In genomic region chr10:47775361-47776231, GRCh38 we compare ENCODE assay signal across 9 cellular contexts. TPM values are rescaled to one million over a fixed set of nuclear protein-coding genes. Genes with fewer than 3 reads are reported as not detected.
DNase-seq lines count a peak whose midpoint lies in the region; ATAC-seq and TF ChIP-seq lines count a peak whose summit lies in the region.
"Not testable (repeated sequence)": the region's sequence is repeated elsewhere in the genome, so short reads cannot be mapped to it uniquely, and the experiment has no call there.
"Had no signal": no experiment of that assay in that cellular context is flagged by ENCODE, and none has a peak within 500 bp of the region (broad histone marks: within the 10 kb centered on the region; RNA-seq: fewer than 3 reads in every experiment).

No MANE protein-coding gene starts in this region.

- CTCF ChIA-PET in PC-3 (lab: Charles Lee) = not testable (repeated sequence)

- not testable (repeated sequence) for H3K9me3 ChIP-seq in BE2C; PC-3 (ENCODE audit: low read length); esophagus muscularis mucosa

- H3K4me1 ChIP-seq in BE2C; PC-3 (ENCODE audit: insufficient read depth, low read length); esophagus muscularis mucosa: not testable (repeated sequence)

- H3K4me2 ChIP-seq in PC-3 (ENCODE audit: low read length) = not testable (repeated sequence)

- not testable (repeated sequence) for H3F3A ChIP-seq in PC-3 (ENCODE audit: low read length, unreplicated experiment)

- not testable (repeated sequence) for H3K4me3 Mint-ChIP-seq in activated naive CD8-positive, alpha-beta T cell treated with anti-CD3 and anti-CD28 coated beads for 36 hours

- not testable (repeated sequence) for H3K36me3 ChIP-seq in BE2C; PC-3 (ENCODE audit: low read depth, low read length); esophagus muscularis mucosa

- H3K27me3 Mint-ChIP-seq in activated naive CD8-positive, alpha-beta T cell treated with anti-CD3 and anti-CD28 coated beads for 36 hours = not testable (repeated sequence)

- POLR2A ChIA-PET in PC-3 (lab: Charles Lee; ENCODE audit: unreplicated experiment) = not testable (repeated sequence)

- not testable (repeated sequence) for H3K27ac ChIP-seq in PC-3 (ENCODE audit: low read length); esophagus muscularis mucosa (replicated peaks in 1 of 4)

- H3K36me3 Mint-ChIP-seq in activated naive CD8-positive, alpha-beta T cell treated with anti-CD3 and anti-CD28 coated beads for 36 hours = not testable (repeated sequence)

- H3K27ac Mint-ChIP-seq in activated naive CD8-positive, alpha-beta T cell treated with anti-CD3 and anti-CD28 coated beads for 36 hours = not testable (repeated sequence)

- WGBS in esophagus muscularis mucosa = 28% methylated on average over 4 of the region's 6 CpGs

- not testable (repeated sequence) for H4K20me1 ChIP-seq in PC-3 (ENCODE audit: low read length)

- ATAC-seq in GM21367 (IDR thresholded peaks at IDR 0.05; ENCODE audit: unreplicated experiment) = peak; percentile 71
- ATAC-seq in PC-3 = peak; percentile 95
- peak; percentile 98 for ATAC-seq in left lobe of liver
- peak; percentile 79 for ATAC-seq in sciatic nerve

- not testable (repeated sequence) for TF ChIP-seq EP300 in esophagus muscularis mucosa (IDR thresholded peaks at IDR 0.05)

- not testable (repeated sequence) for H2AFZ ChIP-seq in PC-3 (ENCODE audit: low read length)

- H3K27me3 ChIP-seq in BE2C; PC-3 (ENCODE audit: low read length); esophagus muscularis mucosa: not testable (repeated sequence)

- H3K9me3 Mint-ChIP-seq in activated naive CD8-positive, alpha-beta T cell treated with anti-CD3 and anti-CD28 coated beads for 36 hours = not testable (repeated sequence)

- BruUV-seq in PC-3 (replicated peaks; lab: Mats Ljungman, UMichigan) = not testable (repeated sequence)

- TF ChIP-seq POLR2A in esophagus muscularis mucosa (IDR thresholded peaks at IDR 0.05; ENCODE audit: low read depth) = not testable (repeated sequence)

- not testable (repeated sequence) for H3K4me1 Mint-ChIP-seq in activated naive CD8-positive, alpha-beta T cell treated with anti-CD3 and anti-CD28 coated beads for 36 hours

- H3K79me2 ChIP-seq in PC-3 (ENCODE audit: low read length) = not testable (repeated sequence)

- TF ChIP-seq CTCF in BE2C (IDR thresholded peaks at IDR 0.05; ENCODE audit: low read depth, low read length) = peak; percentile 59
- peak; percentile 53 for TF ChIP-seq CTCF in PC-3 (conservative IDR thresholded peaks at IDR 0.05; ENCODE audit: low read depth, low read length)
- peak in 2 of 3 experiments; percentile 17 to 38 for TF ChIP-seq CTCF in esophagus muscularis mucosa (IDR thresholded peaks at IDR 0.05)

- intact Hi-C loops in PC-3 (cut with micrococcal nuclease); esophagus muscularis mucosa (cut with DNase I); sciatic nerve (cut with DNase I): not testable (repeated sequence)

- H3K4me3 ChIP-seq in BE2C (ENCODE audit: low read depth, low read length); PC-3 (ENCODE audit: low read length); esophagus muscularis mucosa: not testable (repeated sequence)

- DNase-seq in BE2C (peak; percentile 44), MV-4-11 (lab: John Stamatoyannopoulos, UW) (peak; percentile 19), PC-3 (peak; percentile 57), esophagus muscularis mucosa (ENCODE audit: extremely low spot score) (peak; percentile 62), left lobe of liver (ENCODE audit: low spot score) (peak; percentile 67), sciatic nerve (ENCODE audit: low spot score) (peak; percentile 59)
- peak; percentile 16 for DNase-seq in activated naive CD8-positive, alpha-beta T cell treated with anti-CD3 and anti-CD28 coated beads for 36 hours

- not testable (repeated sequence) for H3K9me2 ChIP-seq in PC-3 (replicated peaks; ENCODE audit: low read length)

- H3K9ac ChIP-seq in PC-3 (ENCODE audit: low read length) = not testable (repeated sequence)

RNA-seq across cellular contexts. Expression of gene SYT15B, which starts 12.2 kb away (rescaled TPM):
- polyA plus RNA-seq in BE2C (2012; ENCODE audit: insufficient read depth, insufficient read length, low read depth) = 2.2 TPM
- 0.06 TPM in 1 of 2 replicates, not detected in the other for total RNA-seq in PC-3 (2014; rRNA removed)
- under 1 TPM; 0.08 to 0.14 TPM for total RNA-seq in activated naive CD8-positive, alpha-beta T cell treated with anti-CD3 and anti-CD28 coated beads for 36 hours
- total RNA-seq in esophagus muscularis mucosa = 10 to 100 TPM in 1 of 4 donors, 1 to 10 TPM in 3; 2.5 to 11.3 (median 3.4) TPM
- total RNA-seq in left lobe of liver = 0.83 TPM
- total RNA-seq in sciatic nerve = 12.5 TPM
- polyA plus RNA-seq: neural cell had no signal

Comparison
In these comparisons a context has a peak if more than half of its experiments do, and no peak if none do; other contexts are left out.
1. DNase-seq: peak in every context shown above with its lines; median percentile 67 in left lobe of liver; 62 in esophagus muscularis mucosa; 59 in sciatic nerve; 57 in PC-3; 44 in BE2C; 19 in MV-4-11; 16 in activated naive CD8-positive, alpha-beta T cell treated with anti-CD3 and anti-CD28 coated beads for 36 hours.